ENCODE assay signal across 27 cellular contexts in the genomic region with DNA sequence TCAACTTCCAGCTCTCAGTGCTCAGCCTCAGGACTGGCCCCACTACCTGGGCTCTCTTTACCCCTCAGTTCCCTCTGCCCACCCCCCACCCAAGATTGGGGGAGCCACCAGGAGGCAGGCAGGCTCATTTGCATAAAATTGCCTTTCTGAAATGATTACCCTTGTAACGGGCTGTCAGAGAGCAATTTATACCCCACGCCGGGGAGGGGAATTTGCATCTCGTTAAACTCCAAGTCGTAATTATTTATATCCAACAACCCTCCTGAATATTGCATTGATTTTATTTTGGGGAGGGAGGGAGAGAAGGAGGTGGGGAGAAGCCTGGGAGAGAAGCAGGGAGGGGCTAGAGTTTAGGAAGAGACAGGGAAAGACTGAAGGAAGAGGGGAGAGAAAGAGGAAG. TPM values are rescaled to one million over a fixed set of nuclear protein-coding genes. Genes with fewer than 3 reads are reported as not detected.
DNase-seq lines count a peak whose midpoint lies in the region; ATAC-seq and TF ChIP-seq lines count a peak whose summit lies in the region.
"Had no signal": no experiment of that assay in that cellular context is flagged by ENCODE, and none has a peak within 500 bp of the region (broad histone marks: within the 10 kb centered on the region; RNA-seq: fewer than 3 reads in every experiment).

No MANE protein-coding gene starts in this region.

- POLR2A ChIA-PET in CD4-positive, alpha-beta T cell (lab: Charles Lee): no interaction called here

- peaks cover 87% of the 10 kb centered on the region for H3K27me3 Mint-ChIP-seq in CD4-positive, alpha-beta T cell
- H3K27me3 Mint-ChIP-seq in glutamatergic neuron (ENCODE audit: unreplicated experiment) (peaks cover 27% of the 10 kb centered on the region), neural progenitor cell (ENCODE audit: insufficient read depth, low read depth) (peaks cover 47% of the 10 kb centered on the region)

- no peak for TF ChIP-seq CTCF in CD4-positive, alpha-beta T cell (IDR thresholded peaks at IDR 0.05)
- TF ChIP-seq CTCF in glutamatergic neuron (IDR thresholded peaks at IDR 0.05; ENCODE audit: partially characterized antibody, unreplicated experiment) (no peak), neural progenitor cell (IDR thresholded peaks at IDR 0.05) (no peak)

- no peak overlapping the region for H3K4me2 ChIP-seq in neural progenitor cell

- no peak overlapping the region for H2AFZ ChIP-seq in neural progenitor cell (replicated peaks)
- H2AFZ ChIP-seq: parathyroid adenoma had no signal

- no peak overlapping the region for H3K9ac ChIP-seq in neural progenitor cell
- H3K9ac ChIP-seq: parathyroid adenoma had no signal

- peaks cover 37% of the 10 kb centered on the region for H4K20me1 ChIP-seq in neural progenitor cell (ENCODE audit: low read depth)

- no peaks in the 10 kb centered on the region for H3K36me3 Mint-ChIP-seq in CD4-positive, alpha-beta T cell (ENCODE audit: low read depth)
- H3K36me3 Mint-ChIP-seq in glutamatergic neuron (ENCODE audit: unreplicated experiment) (no peaks in the 10 kb centered on the region), neural progenitor cell (no peaks in the 10 kb centered on the region)

- peaks cover 14% of the 10 kb centered on the region for H3K4me1 Mint-ChIP-seq in CD4-positive, alpha-beta T cell (ENCODE audit: low read depth)
- H3K4me1 Mint-ChIP-seq in glutamatergic neuron (ENCODE audit: low read depth, unreplicated experiment) (peaks cover 39% of the 10 kb centered on the region), neural progenitor cell (peaks cover 56% of the 10 kb centered on the region)

- H3K4me3 ChIP-seq in neural progenitor cell: no peak overlapping the region
- H3K4me3 ChIP-seq: body of pancreas, esophagus muscularis mucosa, right atrium auricular region, thoracic aorta had no signal

- peaks cover 31% of the 10 kb centered on the region for H3F3A ChIP-seq in neural progenitor cell (ENCODE audit: low read depth)

- peak overlapping the region; percentile 54 for H3K4me3 Mint-ChIP-seq in CD4-positive, alpha-beta T cell
- peak overlapping the region; percentile 71 for H3K4me3 Mint-ChIP-seq in glutamatergic neuron (ENCODE audit: unreplicated experiment)
- H3K4me3 Mint-ChIP-seq in neural progenitor cell: peak overlapping the region; percentile 69

- H3K36me3 ChIP-seq in neural progenitor cell: no peaks in the 10 kb centered on the region
- H3K36me3 ChIP-seq: esophagus muscularis mucosa, right atrium auricular region, thoracic aorta had no signal

- H3K27ac ChIP-seq in CD4-positive, alpha-beta T cell (ENCODE audit: low read depth, low read length): no peak overlapping the region
- H3K27ac ChIP-seq in neural progenitor cell (no peak overlapping the region), substantia nigra (ENCODE audit: low read depth, low read length, poor library complexity, severe bottlenecking) (no peak overlapping the region)
- H3K27ac ChIP-seq: body of pancreas, esophagus muscularis mucosa, parathyroid adenoma, right atrium auricular region, thoracic aorta had no signal

- CTCF ChIA-PET in CD4-positive, alpha-beta T cell (lab: Charles Lee): interaction anchor here (1.8 kb wide), 1 partner anchor 11 kb away, joined by 4 read pairs; no protein-coding TSS in a partner anchor

- no peaks in the 10 kb centered on the region for H3K9me3 ChIP-seq in CD4-positive, alpha-beta T cell (ENCODE audit: control insufficient read depth, low read length)
- H3K9me3 ChIP-seq in neural progenitor cell (ENCODE audit: low read depth): no peaks in the 10 kb centered on the region
- H3K9me3 ChIP-seq: body of pancreas, esophagus muscularis mucosa, right atrium auricular region, thoracic aorta had no signal

- no peak for DNase-seq in CD4-positive, alpha-beta T cell
- DNase-seq in NCI-H526 treated with DMSO at 0.1 percent for 48 hours (lab: John Stamatoyannopoulos, UW) (peak; percentile 78), glutamatergic neuron (no peak), neural progenitor cell (ENCODE audit: low spot score) (no peak), substantia nigra (lab: John Stamatoyannopoulos, UW) (no peak), amniotic stem cell (lab: John Stamatoyannopoulos, UW) (no peak)
- DNase-seq: activated CD4-positive, alpha-beta T cell treated with anti-CD3 and anti-CD28 coated beads for 48 hours; activated gamma-delta T cell treated with Interleukin-2 at 50 U/mL for 16 hours; body of pancreas; cerebellar nuclear complex; DMS53; foreskin fibroblast; IMR-90; left ventricle myocardium superior; NCI-H146; NCI-H2107; NCI-H774; SHP77 treated with DMSO at 0.1 percent for 48 hours; small intestine; stimulated activated naive CD8-positive, alpha-beta T cell treated with anti-CD3 and anti-CD28 coated beads, Interleukin-15, Interleukin-2, amounts not matched to agents 100 U/mL and 50 U/mL, for 24 hours; T-helper 9 cell had no signal

- H3K9me3 Mint-ChIP-seq in CD4-positive, alpha-beta T cell: no peaks in the 10 kb centered on the region
- H3K9me3 Mint-ChIP-seq in glutamatergic neuron (ENCODE audit: unreplicated experiment) (peaks cover 7% of the 10 kb centered on the region), neural progenitor cell (no peaks in the 10 kb centered on the region)

- H3K4me1 ChIP-seq in neural progenitor cell: peaks cover 9% of the 10 kb centered on the region
- H3K4me1 ChIP-seq: parathyroid adenoma had no signal

- intact Hi-C loops in CD4-positive, alpha-beta T cell (cut with DNase I, micrococcal nuclease): no loop called here

- peaks cover 67% of the 10 kb centered on the region for H3K27me3 ChIP-seq in CD4-positive, alpha-beta T cell (ENCODE audit: control insufficient read depth, insufficient read depth, low read length)
- peaks cover 98% of the 10 kb centered on the region for H3K27me3 ChIP-seq in neural progenitor cell

- no peak for ATAC-seq in CD4-positive, alpha-beta T cell (ENCODE audit: poor library complexity)
- ATAC-seq in HG02759 (IDR thresholded peaks at IDR 0.05; ENCODE audit: unreplicated experiment): no peak
- ATAC-seq: body of pancreas; HCT116; left ventricle myocardium superior; stimulated activated naive CD8-positive, alpha-beta T cell treated with anti-CD3 and anti-CD28 coated beads, Interleukin-15, Interleukin-2, amounts not matched to agents 100 U/mL and 50 U/mL, for 24 hours had no signal

- no peak overlapping the region for H3K27ac Mint-ChIP-seq in CD4-positive, alpha-beta T cell
- H3K27ac Mint-ChIP-seq in glutamatergic neuron (ENCODE audit: unreplicated experiment) (peak overlapping the region; percentile 55), neural progenitor cell (no peak overlapping the region)

- no peaks in the 10 kb centered on the region for H3K79me2 ChIP-seq in neural progenitor cell (ENCODE audit: low read depth)
- H3K79me2 ChIP-seq: parathyroid adenoma had no signal

RNA-seq across cellular contexts. Expression of gene NRXN2, which starts 8.3 kb away (rescaled TPM):
- total RNA-seq in CD4-positive, alpha-beta T cell: under 1 TPM; 0.05 to 0.31 TPM
- total RNA-seq in glutamatergic neuron (ENCODE audit: unreplicated experiment): 50.4 TPM
- total RNA-seq in neural progenitor cell (ENCODE audit: low replicate concordance): 2.2 and 9.2 TPM in 2 replicates

RNA-seq across cellular contexts. Expression of gene RASGRP2, which starts 29.3 kb away (rescaled TPM):
- 100 to 1,000 TPM; 668 to 672 TPM for total RNA-seq in CD4-positive, alpha-beta T cell
- total RNA-seq in glutamatergic neuron (ENCODE audit: unreplicated experiment) (2.9 TPM), neural progenitor cell (ENCODE audit: low replicate concordance) (0.06 and 1.8 TPM in 2 replicates)
- total RNA-seq: IMR-90 had no signal

RNA-seq across cellular contexts. Expression of gene PYGM, which starts 45.1 kb away (rescaled TPM):
- total RNA-seq in CD4-positive, alpha-beta T cell: 1 to 10 TPM; 5.0 to 6.0 TPM
- total RNA-seq in glutamatergic neuron (ENCODE audit: unreplicated experiment) (5.5 TPM), neural progenitor cell (ENCODE audit: low replicate concordance) (1.4 and 2.2 TPM in 2 replicates)

Comparison
In these comparisons a context has a peak if more than half of its experiments do, and no peak if none do; other contexts are left out.
1. RNA of gene RASGRP2, which starts 29.3 kb away (total RNA-seq): 668 to 672 TPM in CD4-positive, alpha-beta T cell; 2.9 TPM in glutamatergic neuron (single experiment) and 0.06 to 1.8 TPM in neural progenitor cell; every median in the first group is over 100 times any median in the second.
2. Peak in every context shown above with its lines, with median percentiles within 50 percentile points of each other: H3K4me3 Mint-ChIP-seq.